ENCODE assay signal across 1 cellular context in the genomic region with DNA sequence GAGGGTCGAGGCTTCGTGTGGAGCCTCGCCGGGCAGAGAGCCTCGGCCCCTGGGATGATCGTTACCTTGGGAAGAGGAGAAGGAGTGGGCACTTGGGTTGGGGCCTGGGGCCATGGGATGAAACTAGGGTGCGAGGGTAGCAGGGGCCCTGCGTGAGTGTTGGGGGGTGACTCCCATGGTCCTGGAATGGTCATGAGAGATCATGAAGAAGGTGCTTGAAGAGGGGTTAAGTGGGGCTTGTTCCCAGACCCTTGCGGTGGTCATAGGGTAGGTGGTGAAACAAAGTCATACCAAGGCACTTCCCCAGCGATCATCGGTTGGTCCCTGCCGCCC.
TF ChIP-seq lines count a peak whose summit lies in the region.

No MANE protein-coding gene starts in this region.

TF ChIP-seq in GM23338, 12 proteins besides CTCF, POLR2A, EP300 and RAD21 (continued from another document):
- TF ChIP-seq, protein P1, sequence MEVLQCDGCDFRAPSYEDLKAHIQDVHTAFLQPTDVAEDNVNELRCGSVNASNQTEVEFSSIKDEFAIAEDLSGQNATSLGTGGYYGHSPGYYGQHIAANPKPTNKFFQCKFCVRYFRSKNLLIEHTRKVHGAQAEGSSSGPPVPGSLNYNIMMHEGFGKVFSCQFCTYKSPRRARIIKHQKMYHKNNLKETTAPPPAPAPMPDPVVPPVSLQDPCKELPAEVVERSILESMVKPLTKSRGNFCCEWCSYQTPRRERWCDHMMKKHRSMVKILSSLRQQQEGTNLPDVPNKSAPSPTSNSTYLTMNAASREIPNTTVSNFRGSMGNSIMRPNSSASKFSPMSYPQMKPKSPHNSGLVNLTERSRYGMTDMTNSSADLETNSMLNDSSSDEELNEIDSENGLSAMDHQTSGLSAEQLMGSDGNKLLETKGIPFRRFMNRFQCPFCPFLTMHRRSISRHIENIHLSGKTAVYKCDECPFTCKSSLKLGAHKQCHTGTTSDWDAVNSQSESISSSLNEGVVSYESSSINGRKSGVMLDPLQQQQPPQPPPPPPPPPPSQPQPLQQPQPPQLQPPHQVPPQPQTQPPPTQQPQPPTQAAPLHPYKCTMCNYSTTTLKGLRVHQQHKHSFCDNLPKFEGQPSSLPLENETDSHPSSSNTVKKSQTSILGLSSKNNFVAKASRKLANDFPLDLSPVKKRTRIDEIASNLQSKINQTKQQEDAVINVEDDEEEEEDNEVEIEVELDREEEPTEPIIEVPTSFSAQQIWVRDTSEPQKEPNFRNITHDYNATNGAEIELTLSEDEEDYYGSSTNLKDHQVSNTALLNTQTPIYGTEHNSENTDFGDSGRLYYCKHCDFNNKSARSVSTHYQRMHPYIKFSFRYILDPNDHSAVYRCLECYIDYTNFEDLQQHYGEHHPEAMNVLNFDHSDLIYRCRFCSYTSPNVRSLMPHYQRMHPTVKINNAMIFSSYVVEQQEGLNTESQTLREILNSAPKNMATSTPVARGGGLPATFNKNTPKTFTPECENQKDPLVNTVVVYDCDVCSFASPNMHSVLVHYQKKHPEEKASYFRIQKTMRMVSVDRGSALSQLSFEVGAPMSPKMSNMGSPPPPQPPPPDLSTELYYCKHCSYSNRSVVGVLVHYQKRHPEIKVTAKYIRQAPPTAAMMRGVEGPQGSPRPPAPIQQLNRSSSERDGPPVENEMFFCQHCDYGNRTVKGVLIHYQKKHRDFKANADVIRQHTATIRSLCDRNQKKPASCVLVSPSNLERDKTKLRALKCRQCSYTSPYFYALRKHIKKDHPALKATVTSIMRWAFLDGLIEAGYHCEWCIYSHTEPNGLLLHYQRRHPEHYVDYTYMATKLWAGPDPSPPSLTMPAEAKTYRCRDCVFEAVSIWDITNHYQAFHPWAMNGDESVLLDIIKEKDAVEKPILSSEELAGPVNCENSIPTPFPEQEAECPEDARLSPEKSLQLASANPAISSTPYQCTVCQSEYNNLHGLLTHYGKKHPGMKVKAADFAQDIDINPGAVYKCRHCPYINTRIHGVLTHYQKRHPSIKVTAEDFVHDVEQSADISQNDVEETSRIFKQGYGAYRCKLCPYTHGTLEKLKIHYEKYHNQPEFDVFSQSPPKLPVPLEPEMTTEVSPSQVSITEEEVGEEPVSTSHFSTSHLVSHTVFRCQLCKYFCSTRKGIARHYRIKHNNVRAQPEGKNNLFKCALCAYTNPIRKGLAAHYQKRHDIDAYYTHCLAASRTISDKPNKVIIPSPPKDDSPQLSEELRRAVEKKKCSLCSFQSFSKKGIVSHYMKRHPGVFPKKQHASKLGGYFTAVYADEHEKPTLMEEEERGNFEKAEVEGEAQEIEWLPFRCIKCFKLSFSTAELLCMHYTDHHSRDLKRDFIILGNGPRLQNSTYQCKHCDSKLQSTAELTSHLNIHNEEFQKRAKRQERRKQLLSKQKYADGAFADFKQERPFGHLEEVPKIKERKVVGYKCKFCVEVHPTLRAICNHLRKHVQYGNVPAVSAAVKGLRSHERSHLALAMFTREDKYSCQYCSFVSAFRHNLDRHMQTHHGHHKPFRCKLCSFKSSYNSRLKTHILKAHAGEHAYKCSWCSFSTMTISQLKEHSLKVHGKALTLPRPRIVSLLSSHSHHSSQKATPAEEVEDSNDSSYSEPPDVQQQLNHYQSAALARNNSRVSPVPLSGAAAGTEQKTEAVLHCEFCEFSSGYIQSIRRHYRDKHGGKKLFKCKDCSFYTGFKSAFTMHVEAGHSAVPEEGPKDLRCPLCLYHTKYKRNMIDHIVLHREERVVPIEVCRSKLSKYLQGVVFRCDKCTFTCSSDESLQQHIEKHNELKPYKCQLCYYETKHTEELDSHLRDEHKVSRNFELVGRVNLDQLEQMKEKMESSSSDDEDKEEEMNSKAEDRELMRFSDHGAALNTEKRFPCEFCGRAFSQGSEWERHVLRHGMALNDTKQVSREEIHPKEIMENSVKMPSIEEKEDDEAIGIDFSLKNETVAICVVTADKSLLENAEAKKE (CRISPR knock-in tag; IDR thresholded peaks at IDR 0.05) = no peak
- no peak for TF ChIP-seq STAT1 (IDR thresholded peaks at IDR 0.05; ENCODE audit: unreplicated experiment)
- TF ChIP-seq, protein P2, sequence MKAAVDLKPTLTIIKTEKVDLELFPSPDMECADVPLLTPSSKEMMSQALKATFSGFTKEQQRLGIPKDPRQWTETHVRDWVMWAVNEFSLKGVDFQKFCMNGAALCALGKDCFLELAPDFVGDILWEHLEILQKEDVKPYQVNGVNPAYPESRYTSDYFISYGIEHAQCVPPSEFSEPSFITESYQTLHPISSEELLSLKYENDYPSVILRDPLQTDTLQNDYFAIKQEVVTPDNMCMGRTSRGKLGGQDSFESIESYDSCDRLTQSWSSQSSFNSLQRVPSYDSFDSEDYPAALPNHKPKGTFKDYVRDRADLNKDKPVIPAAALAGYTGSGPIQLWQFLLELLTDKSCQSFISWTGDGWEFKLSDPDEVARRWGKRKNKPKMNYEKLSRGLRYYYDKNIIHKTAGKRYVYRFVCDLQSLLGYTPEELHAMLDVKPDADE (IDR thresholded peaks at IDR 0.05) = no peak
- no peak for TF ChIP-seq ZNF114 (CRISPR knock-in tag; IDR thresholded peaks at IDR 0.05)
- TF ChIP-seq EZH2 (IDR thresholded peaks at IDR 0.05; ENCODE audit: low read depth, unreplicated experiment) = no peak
